In genomic region chr3:128488995-128489859, GRCh38 we compare ENCODE assay signal across 8 cellular contexts. TPM values are rescaled to one million over a fixed set of nuclear protein-coding genes. Genes with fewer than 3 reads are reported as not detected.
DNase-seq lines count a peak whose midpoint lies in the region; ATAC-seq and TF ChIP-seq lines count a peak whose summit lies in the region.

No MANE protein-coding gene starts in this region.

- no peaks in the 10 kb centered on the region for H3K36me3 ChIP-seq in ES-I3 (ENCODE audit: insufficient read depth, low read length)
- H3K36me3 ChIP-seq in parathyroid adenoma (ENCODE audit: control insufficient read depth, insufficient read depth, low read length), result no peaks in the 10 kb centered on the region

- peak overlapping the region; percentile 75 for H3K4me3 ChIP-seq in parathyroid adenoma (ENCODE audit: low read depth, low read length)

- ATAC-seq in Right ventricle myocardium superior (ENCODE audit: poor library complexity) (peak; percentile 27), HG02981 (IDR thresholded peaks at IDR 0.05; ENCODE audit: unreplicated experiment) (no peak)

- H3K4me1 ChIP-seq in ES-I3 (ENCODE audit: insufficient read depth, low read length), result peaks cover 18% of the 10 kb centered on the region
- H3K4me1 ChIP-seq in parathyroid adenoma, result peaks cover 4% of the 10 kb centered on the region

- intact Hi-C loops in Right ventricle myocardium superior (cut with DNase I), result loop anchor here (10.0 kb wide), 1 partner anchor 86 kb away; no protein-coding TSS in a partner anchor

- H3K9ac ChIP-seq in ES-I3 (ENCODE audit: low read depth, low read length), result peak overlapping the region; percentile 65
- no peak overlapping the region for H3K9ac ChIP-seq in parathyroid adenoma

- no peaks in the 10 kb centered on the region for H3K9me3 ChIP-seq in ES-I3 (ENCODE audit: control insufficient read depth, insufficient read depth, low read length)
- no peaks in the 10 kb centered on the region for H3K9me3 ChIP-seq in parathyroid adenoma (ENCODE audit: control insufficient read depth, low read length)

- TF ChIP-seq CTCF in parathyroid adenoma (IDR thresholded peaks at IDR 0.05), result no peak

- peak overlapping the region; percentile 93 for H3K4me2 ChIP-seq in parathyroid adenoma (ENCODE audit: low read length)

- peak overlapping the region; percentile 74 for H2AFZ ChIP-seq in parathyroid adenoma

- peak overlapping the region; percentile 68 for H3K27ac ChIP-seq in parathyroid adenoma

- DNase-seq in NCI-H146 treated with DMSO at 0.1 percent for 48 hours (lab: John Stamatoyannopoulos, UW; ENCODE audit: unreplicated experiment) (peak; percentile 38), Right ventricle myocardium superior (peak; percentile 71), SKM-1 treated with dmso at 0.1 percent for 144 hours (lab: John Stamatoyannopoulos, UW; ENCODE audit: unreplicated experiment) (no peak)
- DNase-seq in activated CD8-positive, alpha-beta memory T cell treated with anti-CD3 and anti-CD28 coated beads, Interleukin-2, amount 50 U/mL, for 48 hours, result peak; percentile 68
- no peak for DNase-seq in central memory CD4-positive, alpha-beta T cell

- H3K27me3 ChIP-seq in parathyroid adenoma (ENCODE audit: control insufficient read depth, insufficient read depth, low read length), result no peaks in the 10 kb centered on the region

- H3K79me2 ChIP-seq in parathyroid adenoma, result no peaks in the 10 kb centered on the region

RNA-seq across cellular contexts. Expression of gene GATA2, which starts 3.8 kb away (rescaled TPM):
- total RNA-seq in Right ventricle myocardium superior, result 8.3 TPM

RNA-seq across cellular contexts. Expression of gene DNAJB8, which starts 22.5 kb away (rescaled TPM):
- not detected for total RNA-seq in Right ventricle myocardium superior

Comparison
In these comparisons a context has a peak if more than half of its experiments do, and no peak if none do; other contexts are left out.
1. DNase-seq: peak in NCI-H146 treated with DMSO at 0.1 percent for 48 hours (single experiment), activated CD8-positive, alpha-beta memory T cell treated with anti-CD3 and anti-CD28 coated beads, Interleukin-2, amount 50 U/mL, for 48 hours (single experiment) and Right ventricle myocardium superior (single experiment); none in SKM-1 treated with dmso at 0.1 percent for 144 hours (single experiment) and central memory CD4-positive, alpha-beta T cell (single experiment).